ENCODE assay signal across 21 cellular contexts in genomic region chr12:109202770-109203169, GRCh38.
DNase-seq lines count a peak whose midpoint lies in the region; ATAC-seq and TF ChIP-seq lines count a peak whose summit lies in the region.
"Had no signal": no experiment of that assay in that cellular context is flagged by ENCODE, and none has a peak within 500 bp of the region (broad histone marks: within the 10 kb centered on the region; RNA-seq: fewer than 3 reads in every experiment).

No MANE protein-coding gene starts in this region.

- H3K9ac ChIP-seq in MM.1S (ENCODE audit: low read length) = no peak overlapping the region
- H3K9ac ChIP-seq: GM23248, KMS-11 had no signal

- no peaks in the 10 kb centered on the region for H3K27me3 ChIP-seq in psoas muscle (ENCODE audit: insufficient read depth in 3 of 3, low read length in 2 of 3)
- H3K27me3 ChIP-seq in MM.1S (replicated peaks; ENCODE audit: insufficient read depth, low read length) = no peaks in the 10 kb centered on the region
- H3K27me3 ChIP-seq: SJCRH30 had no signal

- H2AFZ ChIP-seq in MM.1S (ENCODE audit: low read length) = no peak overlapping the region
- H2AFZ ChIP-seq: GM23248 had no signal

- H3K4me1 ChIP-seq in psoas muscle (peaks cover 11% of the 10 kb centered on the region), MM.1S (ENCODE audit: low read length) (no peaks in the 10 kb centered on the region)
- H3K4me1 ChIP-seq: SJCRH30 had no signal

- in situ Hi-C loops in KBM-7 (cut with MboI; ENCODE audit: low pct_unique_long_range_greater_than_20kb, low sequenced_read_pairs) = no loop called here

- WGBS in psoas muscle, 3 donors = 88 to 96% (median 94%) methylated on average over 3 of the region's 3 CpGs

- ATAC-seq in psoas muscle = peak in 3 of 4 donors; percentile 18 to 42 (median 38)
- ATAC-seq: HepG2, Panc1, T-cell had no signal

- H3K36me3 ChIP-seq in psoas muscle (ENCODE audit: insufficient read depth in 1 of 2, low read depth in 1 of 2) (peaks cover 19 to 98% of the 10 kb centered on the region in 2 donors), MM.1S (replicated peaks; ENCODE audit: insufficient read depth, low read length) (0 out of 2 replicates have a peak, but pooled peaks cover 2% of the 10 kb centered on the region)
- H3K36me3 ChIP-seq: SJCRH30 had no signal

- intact Hi-C loops in psoas muscle (cut with DNase I) = no loop called here

- DNase-seq in NCI-H748 (lab: John Stamatoyannopoulos, UW; ENCODE audit: unreplicated experiment) (peak; percentile 42), NCI-H748 treated with DMSO at 0.1 percent for 48 hours (lab: John Stamatoyannopoulos, UW) (no peak), NB4 (ENCODE audit: low read depth) (peak; percentile 50), amniotic epithelial cell (ENCODE audit: low read depth) (peak; percentile 21), psoas muscle (no peak), C1 segment of cervical spinal cord (lab: John Stamatoyannopoulos, UW) (no peak), MM.1S (no peak), KBM-7 (no peak)
- DNase-seq: DMS79, GM23248, H9, NCI-H1436, NCI-H187 treated with DMSO at 0.1 percent for 48 hours, NCI-H446 treated with DMSO at 0.1 percent for 48 hours, NCI-H526 treated with DMSO at 0.1 percent for 48 hours, SJCRH30, T-cell had no signal

- no peak overlapping the region for H3K4me3 ChIP-seq in NB4 (ENCODE audit: low read depth, low read length)
- no peak overlapping the region for H3K4me3 ChIP-seq in psoas muscle
- no peak overlapping the region for H3K4me3 ChIP-seq in MM.1S (ENCODE audit: low read length)
- H3K4me3 ChIP-seq: GM23248, SJCRH30 had no signal

- H3K4me2 ChIP-seq in MM.1S (ENCODE audit: low read depth, low read length) = no peak overlapping the region
- H3K4me2 ChIP-seq: KMS-11 had no signal

- no peak for TF ChIP-seq POLR2A in NB4 (IDR thresholded peaks at IDR 0.05; ENCODE audit: extremely low read depth, insufficient read length)

- no peak for TF ChIP-seq CTCF in NB4 (IDR thresholded peaks at IDR 0.05; ENCODE audit: low read depth, low read length)
- no peak for TF ChIP-seq CTCF in psoas muscle (IDR thresholded peaks at IDR 0.05)
- TF ChIP-seq CTCF in MM.1S (IDR thresholded peaks at IDR 0.05; ENCODE audit: low read length) = no peak

- no peaks in the 10 kb centered on the region for H3K9me2 ChIP-seq in MM.1S (replicated peaks; ENCODE audit: insufficient read depth, low read length)

- H4K20me1 ChIP-seq in MM.1S (ENCODE audit: insufficient read depth, low read length) = no peaks in the 10 kb centered on the region

- H3K27ac ChIP-seq in psoas muscle (no peak overlapping the region), MM.1S (ENCODE audit: low read length) (no peak overlapping the region)
- H3K27ac ChIP-seq: GM23248, HL-60, KMS-11, SJCRH30 had no signal

- H3K9me3 ChIP-seq in psoas muscle (no peaks in the 10 kb centered on the region), MM.1S (replicated peaks; ENCODE audit: insufficient read depth, low read length) (no peaks in the 10 kb centered on the region)
- H3K9me3 ChIP-seq: SJCRH30 had no signal

- no peaks in the 10 kb centered on the region for H3K79me2 ChIP-seq in MM.1S (ENCODE audit: low read length)

- H3F3A ChIP-seq in MM.1S (ENCODE audit: insufficient read depth, low read length) = no peaks in the 10 kb centered on the region

Comparison
In these comparisons a context has a peak if more than half of its experiments do, and no peak if none do; other contexts are left out.
1. DNase-seq: peak in NCI-H748 (single experiment), NB4 (single experiment) and amniotic epithelial cell (single experiment); none in NCI-H748 treated with DMSO at 0.1 percent for 48 hours (single experiment), psoas muscle (0 of 2), C1 segment of cervical spinal cord (0 of 14), MM.1S (single experiment) and KBM-7 (single experiment).